Comparison of ENCODE assay signal across 19 cellular contexts in the genomic region with DNA sequence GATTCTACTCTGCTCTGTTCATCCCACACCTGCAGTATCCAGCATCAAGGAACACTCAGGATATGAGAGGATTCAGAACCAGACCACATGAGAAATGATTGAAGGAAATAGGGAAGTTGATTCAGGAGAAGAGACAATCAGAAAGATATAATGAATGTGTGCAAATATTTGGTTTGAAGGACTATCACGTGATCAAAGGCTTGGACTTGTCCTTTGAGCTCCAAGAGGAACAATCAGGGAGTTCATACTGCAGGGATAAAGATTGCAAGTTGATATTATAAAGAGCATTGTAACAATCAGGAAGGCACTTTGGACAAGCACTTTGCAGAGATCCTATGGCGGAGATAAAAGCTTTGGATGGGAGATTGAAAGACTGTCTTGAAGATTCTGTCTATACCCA. TPM values are rescaled to one million over a fixed set of nuclear protein-coding genes. Genes with fewer than 3 reads are reported as not detected.
DNase-seq lines count a peak whose midpoint lies in the region; ATAC-seq and TF ChIP-seq lines count a peak whose summit lies in the region.
"Had no signal": no experiment of that assay in that cellular context is flagged by ENCODE, and none has a peak within 500 bp of the region (broad histone marks: within the 10 kb centered on the region; RNA-seq: fewer than 3 reads in every experiment).

No MANE protein-coding gene starts in this region.

- no peak for ATAC-seq in HG03135 (IDR thresholded peaks at IDR 0.05; ENCODE audit: unreplicated experiment)
- no peak for ATAC-seq in HG03521 (IDR thresholded peaks at IDR 0.05; ENCODE audit: unreplicated experiment)

- H3K4me3 ChIP-seq in dorsolateral prefrontal cortex = no peak overlapping the region

- intact Hi-C loops in dorsolateral prefrontal cortex (cut with DNase I) = loop anchor here (2.0 to 5.0 kb wide), 3 partner anchors 33 to 52 kb away; a partner anchor contains a TSS

- peak overlapping the region; percentile 7 to 100 (median 89) for H3K27ac ChIP-seq in dorsolateral prefrontal cortex

- no peak for TF ChIP-seq CTCF in dorsolateral prefrontal cortex (IDR thresholded peaks at IDR 0.05 in 54 of 56, conservative IDR thresholded peaks at IDR 0.05 in 2 of 56; ENCODE audit: low read depth in 1 of 56, partially characterized antibody in 56 of 56)

- peak; percentile 6 for DNase-seq in NCI-H510A treated with DMSO at 0.1 percent for 48 hours (lab: John Stamatoyannopoulos, UW)
- DNase-seq in NCI-H510A (lab: John Stamatoyannopoulos, UW) = no peak
- DNase-seq in dorsolateral prefrontal cortex = no peak
- peak; percentile 45 for DNase-seq in medulla oblongata (ENCODE audit: extremely low spot score)
- no peak for DNase-seq in H4 (ENCODE audit: low spot score)
- DNase-seq: BE2C; CD4-positive, alpha-beta T cell; H9; NCI-H1092 treated with DMSO at 0.1 percent for 48 hours; NCI-H146; NCI-H2081; NCI-H82; SHP77; SK-N-SH had no signal

- no peaks in the 10 kb centered on the region for H3K27me3 ChIP-seq in dorsolateral prefrontal cortex

RNA-seq across cellular contexts. Expression of a gene that starts 13.9 kb away (rescaled TPM):
- total RNA-seq in dorsolateral prefrontal cortex = 10 to 100 TPM in 7 of 120 experiments, 1 to 10 TPM in 113; 4.7 to 13.1 (median 7.1) TPM
- total RNA-seq in H4 (2014; rRNA removed; shearing (Covaris generic)) = 6.0 and 6.3 TPM in 2 replicates

RNA-seq across cellular contexts. Expression of a gene that starts 24.3 kb away (rescaled TPM):
- 100 to 1,000 TPM in 99 of 120 experiments, 10 to 100 TPM in 21; 53.1 to 378 (median 135) TPM for total RNA-seq in dorsolateral prefrontal cortex
- not detected in 2 replicates for total RNA-seq in H4 (2014; rRNA removed; shearing (Covaris generic))
- total RNA-seq: A172; CD4-positive, alpha-beta T cell; NCI-H460 had no signal

RNA-seq across cellular contexts. Expression of a gene that starts 35.7 kb away (rescaled TPM):
- total RNA-seq in dorsolateral prefrontal cortex = 100 to 1,000 TPM in 76 of 120 experiments, 10 to 100 TPM in 44; 68.4 to 189 (median 105) TPM
- total RNA-seq in H4 (2014; rRNA removed; shearing (Covaris generic)) = not detected in 2 replicates
- total RNA-seq: A172; CD4-positive, alpha-beta T cell; NCI-H460; RPMI7951 had no signal

RNA-seq across cellular contexts. Expression of a gene that starts 52.8 kb away (rescaled TPM):
- total RNA-seq in dorsolateral prefrontal cortex = 100 to 1,000 TPM; 106 to 269 (median 187) TPM
- total RNA-seq in H4 (2014; rRNA removed; shearing (Covaris generic)) = 13.7 and 20.7 TPM in 2 replicates

Comparison
In these comparisons a context has a peak if more than half of its experiments do, and no peak if none do; other contexts are left out.
1. DNase-seq: peak in NCI-H510A treated with DMSO at 0.1 percent for 48 hours (single experiment) and medulla oblongata (single experiment); none in NCI-H510A (single experiment), dorsolateral prefrontal cortex (0 of 10) and H4 (single experiment).
2. RNA of a gene that starts 24.3 kb away (total RNA-seq): 53.1 to 378 TPM in dorsolateral prefrontal cortex; not detected in H4; every median in the first group is over 10 times any median in the second.
3. RNA of a gene that starts 35.7 kb away (total RNA-seq): 68.4 to 189 TPM in dorsolateral prefrontal cortex; not detected in H4; every median in the first group is over 10 times any median in the second.